Comparison of ENCODE assay signal across 9 cellular contexts in the genomic region with DNA sequence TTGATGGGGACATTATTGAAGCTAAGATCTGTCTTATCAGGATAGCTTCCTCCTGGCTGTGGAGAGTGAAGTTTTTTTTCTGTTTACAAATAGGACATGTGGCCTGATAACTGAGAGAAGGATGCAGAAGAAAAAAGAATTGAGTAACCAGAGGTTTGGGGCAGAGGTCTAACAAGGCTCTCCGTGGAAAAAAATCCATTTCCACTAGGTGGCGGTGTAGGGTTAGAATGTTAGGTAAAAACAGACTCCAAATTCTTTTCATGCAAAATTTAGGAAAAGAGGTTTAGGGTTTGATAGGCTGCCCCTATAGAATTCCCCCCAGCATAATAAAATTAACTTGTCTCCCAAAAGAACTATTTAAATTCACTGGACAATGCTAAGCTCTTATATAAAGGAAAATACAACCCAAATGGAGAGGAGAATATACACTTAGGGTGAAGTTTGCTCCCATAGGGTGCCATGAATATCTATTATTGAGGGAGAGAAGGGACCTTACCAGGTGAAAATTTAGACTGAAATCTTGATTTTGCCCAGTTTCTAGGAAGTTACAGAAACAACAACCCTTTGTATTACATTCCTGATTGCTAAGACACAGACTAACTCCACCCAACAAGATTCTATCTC.
A peak's percentile ranks its signal among the peaks of the same experiment; 100 is the strongest.
DNase-seq lines count a peak whose midpoint lies in the region; ATAC-seq and TF ChIP-seq lines count a peak whose summit lies in the region.
"Had no signal": no experiment of that assay in that cellular context is flagged by ENCODE, and none has a peak within 500 bp of the region (broad histone marks: within the 10 kb centered on the region; RNA-seq: fewer than 3 reads in every experiment).

No MANE protein-coding gene starts in this region.

- TF ChIP-seq CTCF in GM10266 (IDR thresholded peaks at IDR 0.05; ENCODE audit: control insufficient read depth, insufficient read depth, low read depth, missing control alignments) (peak; percentile 64), thoracic aorta (IDR thresholded peaks at IDR 0.05) (peak; percentile 60)

- POLR2A ChIA-PET in naive thymus-derived CD4-positive, alpha-beta T cell (lab: Charles Lee): no interaction called here

- CTCF ChIA-PET in naive thymus-derived CD4-positive, alpha-beta T cell (lab: Charles Lee): no interaction called here

- intact Hi-C loops in naive thymus-derived CD4-positive, alpha-beta T cell (cut with micrococcal nuclease): loop anchor here in 1 of 2 donors (2.0 to 5.0 kb wide), 2 partner anchors 434 to 1205 kb away; no protein-coding TSS in a partner anchor

- H3K4me3 Mint-ChIP-seq in naive thymus-derived CD4-positive, alpha-beta T cell: no peak overlapping the region

- H3K27ac Mint-ChIP-seq in naive thymus-derived CD4-positive, alpha-beta T cell: no peak overlapping the region

- no peaks in the 10 kb centered on the region for H3K36me3 ChIP-seq in thoracic aorta
- no peaks in the 10 kb centered on the region for H3K36me3 ChIP-seq in naive thymus-derived CD4-positive, alpha-beta T cell (ENCODE audit: control insufficient read depth in 2 of 3, insufficient read depth in 3 of 3, low read length in 3 of 3)
- H3K36me3 ChIP-seq: SJSA1 had no signal

- H3K9me3 ChIP-seq in thoracic aorta: no peaks in the 10 kb centered on the region
- H3K9me3 ChIP-seq in naive thymus-derived CD4-positive, alpha-beta T cell (ENCODE audit: control insufficient read depth in 2 of 3, low read length in 3 of 3): no peaks in the 10 kb centered on the region
- H3K9me3 ChIP-seq: SJSA1 had no signal

- H3K27me3 Mint-ChIP-seq in naive thymus-derived CD4-positive, alpha-beta T cell: no peaks in the 10 kb centered on the region

- H3K36me3 Mint-ChIP-seq in naive thymus-derived CD4-positive, alpha-beta T cell: no peaks in the 10 kb centered on the region

- no peaks in the 10 kb centered on the region for H3K27me3 ChIP-seq in thoracic aorta (replicated peaks; ENCODE audit: insufficient read depth)
- no peaks in the 10 kb centered on the region for H3K27me3 ChIP-seq in naive thymus-derived CD4-positive, alpha-beta T cell (ENCODE audit: control insufficient read depth in 2 of 2, insufficient read depth in 2 of 2, low read length in 2 of 2)
- H3K27me3 ChIP-seq: SJSA1 had no signal

- no peaks in the 10 kb centered on the region for H3K4me1 Mint-ChIP-seq in naive thymus-derived CD4-positive, alpha-beta T cell

- H3K4me1 ChIP-seq in thoracic aorta (ENCODE audit: control insufficient read depth in 1 of 2, low read depth in 2 of 2): peaks cover 0 to 13% of the 10 kb centered on the region in 2 donors
- H3K4me1 ChIP-seq in naive thymus-derived CD4-positive, alpha-beta T cell (ENCODE audit: control insufficient read depth in 2 of 2, insufficient read depth in 2 of 2, low read length in 2 of 2): no peaks in the 10 kb centered on the region
- H3K4me1 ChIP-seq: SJSA1 had no signal

- peaks cover 0 to 7% (median 0%) of the 10 kb centered on the region in 11 donors for H3K9me3 Mint-ChIP-seq in naive thymus-derived CD4-positive, alpha-beta T cell

- no peak overlapping the region for H3K27ac ChIP-seq in thoracic aorta
- no peak overlapping the region for H3K27ac ChIP-seq in naive thymus-derived CD4-positive, alpha-beta T cell (ENCODE audit: low read depth, low read length)
- H3K27ac ChIP-seq: SJSA1 had no signal

- peak; percentile 54 for DNase-seq in AG20443 (ENCODE audit: low spot score)
- DNase-seq in GM10266 (ENCODE audit: extremely low spot score): peak; percentile 51
- peak; percentile 37 to 68 for DNase-seq in Kasumi-1 (lab: John Stamatoyannopoulos, UW)
- peak; percentile 12 for DNase-seq in SKM-1 (lab: John Stamatoyannopoulos, UW; ENCODE audit: unreplicated experiment)
- DNase-seq in germinal center (ENCODE audit: low spot score): peak; percentile 10
- DNase-seq in thoracic aorta (ENCODE audit: low spot score): no peak
- no peak for DNase-seq in naive thymus-derived CD4-positive, alpha-beta T cell

- ATAC-seq in thoracic aorta (ENCODE audit: insufficient number of reproducible peaks, low FRiP score, low read depth) (no peak), GM18861 (IDR thresholded peaks at IDR 0.05; ENCODE audit: unreplicated experiment) (no peak)
- ATAC-seq in naive thymus-derived CD4-positive, alpha-beta T cell: no peak

- no peak overlapping the region for H3K4me3 ChIP-seq in thoracic aorta
- no peak overlapping the region for H3K4me3 ChIP-seq in naive thymus-derived CD4-positive, alpha-beta T cell (ENCODE audit: low read length)
- H3K4me3 ChIP-seq: SJSA1 had no signal

Comparison
In these comparisons a context has a peak if more than half of its experiments do, and no peak if none do; other contexts are left out.
1. DNase-seq: peak in AG20443 (single experiment), GM10266 (single experiment), Kasumi-1 (2 of 2), SKM-1 (single experiment) and germinal center (single experiment); none in thoracic aorta (single experiment) and naive thymus-derived CD4-positive, alpha-beta T cell (0 of 9).